In the genomic region with DNA sequence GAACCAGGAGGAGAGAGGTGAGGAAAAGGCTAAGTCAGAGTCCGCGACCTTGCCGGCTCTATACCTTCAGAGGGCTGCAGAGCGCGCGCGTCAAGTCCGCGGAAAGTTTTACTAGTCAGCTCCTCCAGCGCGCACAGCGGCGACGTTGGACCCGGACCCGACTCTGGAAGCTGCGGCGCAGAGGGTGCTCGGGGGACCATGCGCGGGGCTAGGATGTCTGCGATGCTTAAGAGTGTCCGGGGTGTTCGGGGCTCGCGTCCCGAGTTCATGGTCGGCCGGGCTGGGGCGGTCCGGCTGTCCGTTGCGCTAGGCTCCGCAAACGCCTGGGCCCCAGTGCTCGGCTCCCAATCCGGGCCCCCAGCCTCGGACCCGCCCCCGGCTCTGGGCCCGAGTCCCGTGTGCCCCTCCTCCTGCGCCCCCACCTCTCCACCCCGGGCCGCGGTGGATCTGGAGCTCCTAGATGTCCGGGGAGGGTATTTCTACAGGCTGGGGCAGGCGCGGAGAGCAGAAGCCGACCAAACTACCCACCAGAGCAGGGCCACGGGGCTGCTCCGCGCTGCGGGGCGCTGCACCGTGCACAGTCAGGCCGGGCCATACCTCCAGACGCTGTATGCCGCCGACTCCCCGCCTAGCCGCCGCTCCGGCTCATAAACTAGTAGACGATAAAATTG, we compare ENCODE assay signal across 8 cellular contexts. TPM values are rescaled to one million over a fixed set of nuclear protein-coding genes. Genes with fewer than 3 reads are reported as not detected.
DNase-seq lines count a peak whose midpoint lies in the region; ATAC-seq, FAIRE-seq and TF ChIP-seq lines count a peak whose summit lies in the region.
"Had no signal": no experiment of that assay in that cellular context is flagged by ENCODE, and none has a peak within 500 bp of the region (broad histone marks: within the 10 kb centered on the region; RNA-seq: fewer than 3 reads in every experiment).

A gene with protein sequence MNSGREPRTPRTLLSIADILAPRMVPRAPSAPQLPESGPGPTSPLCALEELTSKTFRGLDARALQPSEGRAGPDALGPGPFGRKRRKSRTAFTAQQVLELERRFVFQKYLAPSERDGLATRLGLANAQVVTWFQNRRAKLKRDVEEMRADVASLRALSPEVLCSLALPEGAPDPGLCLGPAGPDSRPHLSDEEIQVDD (minus strand): TSS at position 335 of the 671 bp plus-strand sequence. CDS start 66 bp downstream, at position 269.

- ATAC-seq in left lobe of liver (peak; percentile 30), GM21390 (IDR thresholded peaks at IDR 0.05; ENCODE audit: unreplicated experiment) (no peak), GM18907 (IDR thresholded peaks at IDR 0.05; ENCODE audit: unreplicated experiment) (no peak)

- peak within 1 kb of the TSS; percentile 21 for H2AFZ ChIP-seq in astrocyte (ENCODE audit: low read depth, low read length)

- H3K4me1 ChIP-seq in astrocyte (ENCODE audit: insufficient read depth, low read length) (peaks cover 36% of the 10 kb centered on the region), stomach (peaks cover 48 to 61% (median 58%) of the 10 kb centered on the region in 4 donors)

- H3K4me3 Mint-ChIP-seq in astrocyte (ENCODE audit: unreplicated experiment) = peak within 1 kb of the TSS; percentile 81

- H3K27me3 Mint-ChIP-seq in astrocyte (ENCODE audit: low read depth, unreplicated experiment) = peaks cover 66% of the 10 kb centered on the region

- peak within 1 kb of the TSS; percentile 38 for H3K27ac Mint-ChIP-seq in astrocyte (ENCODE audit: unreplicated experiment)

- no peak within 1 kb of the TSS for H3K27ac ChIP-seq in astrocyte (ENCODE audit: low read depth, low read length)
- peak within 1 kb of the TSS in 2 of 5 donors; percentile 45 to 51 for H3K27ac ChIP-seq in stomach
- H3K27ac ChIP-seq: KMS-11 had no signal

- H3K4me3 ChIP-seq in astrocyte (ENCODE audit: insufficient read depth, low read depth, low read length) = peak within 1 kb of the TSS; percentile 5
- H3K4me3 ChIP-seq in stomach = peak within 1 kb of the TSS; percentile 26 to 56 (median 41)

- no peak for FAIRE-seq in astrocyte (lab: Jason Lieb, UNC)

- H3K27me3 ChIP-seq in astrocyte (ENCODE audit: insufficient read depth, low read length) (peaks cover 42% of the 10 kb centered on the region), stomach (peaks cover 0 to 77% (median 30%) of the 10 kb centered on the region in 3 donors)

- peaks cover 6% of the 10 kb centered on the region for H3K36me3 Mint-ChIP-seq in astrocyte (ENCODE audit: low read depth, unreplicated experiment)

- peaks cover 4% of the 10 kb centered on the region for H3K79me2 ChIP-seq in astrocyte (ENCODE audit: insufficient read depth, low read length)

- H3K36me3 ChIP-seq in astrocyte (ENCODE audit: insufficient read depth, low read length) = no peaks in the 10 kb centered on the region
- H3K36me3 ChIP-seq in stomach = peaks cover 0 to 4% (median 2%) of the 10 kb centered on the region in 4 donors

- no peak within 1 kb of the TSS for H3K9ac ChIP-seq in astrocyte (ENCODE audit: low read length)
- H3K9ac ChIP-seq: KMS-11 had no signal

- TF ChIP-seq CTCF in astrocyte (IDR thresholded peaks at IDR 0.05; ENCODE audit: insufficient read depth, low read depth, low read length) (no peak), stomach (IDR thresholded peaks at IDR 0.05) (no peak)

- peak; percentile 65 to 66 for DNase-seq in Kasumi-1 (lab: John Stamatoyannopoulos, UW)
- DNase-seq in astrocyte (ENCODE audit: low read depth) = no peak
- peak; percentile 62 for DNase-seq in left lobe of liver (ENCODE audit: low spot score)
- DNase-seq in stomach = no peak
- no peak for DNase-seq in NCI-H226

- peak within 1 kb of the TSS; percentile 85 for H3K4me2 ChIP-seq in astrocyte (ENCODE audit: low read length)
- H3K4me2 ChIP-seq: KMS-11 had no signal

- TF ChIP-seq POLR2A in stomach (IDR thresholded peaks at IDR 0.05) = no peak

- intact Hi-C loops in stomach (cut with DNase I; ENCODE audit: low total_unique reads) = no loop called here

- H4K20me1 ChIP-seq in astrocyte (ENCODE audit: insufficient read depth, low read length) = no peaks in the 10 kb centered on the region

- H3K9me3 Mint-ChIP-seq in astrocyte (ENCODE audit: unreplicated experiment) = no peaks in the 10 kb centered on the region

- peaks cover 13% of the 10 kb centered on the region for H3K4me1 Mint-ChIP-seq in astrocyte (ENCODE audit: low read depth, unreplicated experiment)

- H3K9me3 ChIP-seq in astrocyte (ENCODE audit: insufficient read depth, low read depth, low read length) = no peaks in the 10 kb centered on the region
- H3K9me3 ChIP-seq in stomach = no peaks in the 10 kb centered on the region

- WGBS in stomach, 5 donors = 7 to 14% (median 8%) methylated on average over 35 to 65 of the region's 65 CpGs

- TF ChIP-seq EP300 in stomach (IDR thresholded peaks at IDR 0.05) = no peak

RNA-seq across cellular contexts. Expression of the gene that starts here (rescaled TPM):
- 0.89 and 1.0 TPM in 2 replicates for total RNA-seq in astrocyte
- total RNA-seq in left lobe of liver = 7.7 TPM
- total RNA-seq in stomach = 1 to 10 TPM in 2 of 5 donors, not detected in 3; 1.1 to 2.6 TPM
- 1 to 10 TPM; 1.1 to 2.3 (median 1.2) TPM for polyA plus RNA-seq in stomach

Comparison
In these comparisons a context has a peak if more than half of its experiments do, and no peak if none do; other contexts are left out.
1. DNase-seq: peak in Kasumi-1 (2 of 2) and left lobe of liver (single experiment); none in astrocyte (single experiment), stomach (single experiment) and NCI-H226 (single experiment).